ENCODE assay signal across 8 cellular contexts in genomic region chr11:57597971-57598830, GRCh38. TPM values are rescaled to one million over a fixed set of nuclear protein-coding genes. Genes with fewer than 3 reads are reported as not detected.
DNase-seq lines count a peak whose midpoint lies in the region; ATAC-seq, FAIRE-seq and TF ChIP-seq lines count a peak whose summit lies in the region.

No MANE protein-coding gene starts in this region.

- no peak for TF ChIP-seq POLR2A in esophagus squamous epithelium (IDR thresholded peaks at IDR 0.05)

- H3K27me3 ChIP-seq in esophagus squamous epithelium: no peaks in the 10 kb centered on the region

- peak overlapping the region; percentile 12 for H3K4me3 Mint-ChIP-seq in activated naive CD8-positive, alpha-beta T cell treated with anti-CD3 and anti-CD28 coated beads, Interleukin-2, amount 10 ng/mL, durations not matched to agents 7 days and 5 days
- no peak overlapping the region for H3K4me3 Mint-ChIP-seq in activated naive CD8-positive, alpha-beta T cell treated with anti-CD3 and anti-CD28 coated beads for 36 hours

- H3K4me1 Mint-ChIP-seq in activated naive CD8-positive, alpha-beta T cell treated with anti-CD3 and anti-CD28 coated beads, Interleukin-2, amount 10 ng/mL, durations not matched to agents 7 days and 5 days: peaks cover 2% of the 10 kb centered on the region
- H3K4me1 Mint-ChIP-seq in activated naive CD8-positive, alpha-beta T cell treated with anti-CD3 and anti-CD28 coated beads for 36 hours: no peaks in the 10 kb centered on the region

- no peak for TF ChIP-seq CTCF in esophagus squamous epithelium (IDR thresholded peaks at IDR 0.05)
- no peak for TF ChIP-seq CTCF in mucosa of descending colon (IDR thresholded peaks at IDR 0.05)

- H3K27ac ChIP-seq in esophagus squamous epithelium: peak overlapping the region; percentile 80 to 97 (median 92)

- no peak for ATAC-seq in activated naive CD8-positive, alpha-beta T cell treated with anti-CD3 and anti-CD28 coated beads, Interleukin-2, amount 10 ng/mL, durations not matched to agents 7 days and 5 days (ENCODE audit: low read depth)
- peak; percentile 82 for ATAC-seq in mucosa of descending colon
- ATAC-seq in activated CD4-positive, CD25-positive, alpha-beta regulatory T cell treated with anti-CD3 and anti-CD28 coated beads, Interleukin-2, amount 50 U/mL, for 24 hours: no peak

- H3K4me1 ChIP-seq in esophagus squamous epithelium (peaks cover 6 to 35% (median 11%) of the 10 kb centered on the region in 3 donors), mucosa of descending colon (ENCODE audit: low read depth) (peaks cover 2% of the 10 kb centered on the region)

- H3K36me3 Mint-ChIP-seq in activated naive CD8-positive, alpha-beta T cell treated with anti-CD3 and anti-CD28 coated beads, Interleukin-2, amount 10 ng/mL, durations not matched to agents 7 days and 5 days: no peaks in the 10 kb centered on the region
- H3K36me3 Mint-ChIP-seq in activated naive CD8-positive, alpha-beta T cell treated with anti-CD3 and anti-CD28 coated beads for 36 hours: no peaks in the 10 kb centered on the region

- DNase-seq in activated naive CD8-positive, alpha-beta T cell treated with anti-CD3 and anti-CD28 coated beads, Interleukin-2, amount 10 ng/mL, durations not matched to agents 7 days and 5 days: no peak
- no peak for DNase-seq in activated naive CD8-positive, alpha-beta T cell treated with anti-CD3 and anti-CD28 coated beads for 36 hours
- DNase-seq in esophagus squamous epithelium (lab: John Stamatoyannopoulos, UW) (no peak), mucosa of descending colon (peak; percentile 45 to 71 (median 59)), urothelium cell line (ENCODE audit: low spot score) (peak; percentile 88), foreskin melanocyte (no peak), HTR-8/SVneo (ENCODE audit: insufficient read length, low spot score) (no peak)

- no peak for FAIRE-seq in urothelium cell line (lab: Jason Lieb, UNC)
- no peak for FAIRE-seq in HTR-8/SVneo (lab: Jason Lieb, UNC)

- H3K27me3 Mint-ChIP-seq in activated naive CD8-positive, alpha-beta T cell treated with anti-CD3 and anti-CD28 coated beads, Interleukin-2, amount 10 ng/mL, durations not matched to agents 7 days and 5 days: peaks cover 53% of the 10 kb centered on the region
- peaks cover 33% of the 10 kb centered on the region for H3K27me3 Mint-ChIP-seq in activated naive CD8-positive, alpha-beta T cell treated with anti-CD3 and anti-CD28 coated beads for 36 hours

- H3K36me3 ChIP-seq in esophagus squamous epithelium (no peaks in the 10 kb centered on the region), mucosa of descending colon (ENCODE audit: low read depth) (no peaks in the 10 kb centered on the region)

- H3K4me3 ChIP-seq in esophagus squamous epithelium (peak overlapping the region; percentile 37 to 70 (median 62)), mucosa of descending colon (no peak overlapping the region)

- H3K9me3 ChIP-seq in esophagus squamous epithelium (no peaks in the 10 kb centered on the region), mucosa of descending colon (no peaks in the 10 kb centered on the region)

- intact Hi-C loops in esophagus squamous epithelium (cut with DNase I) (no loop called here), mucosa of descending colon (cut with DNase I, micrococcal nuclease) (no loop called here)

- POLR2A ChIA-PET in activated naive CD8-positive, alpha-beta T cell treated with anti-CD3 and anti-CD28 coated beads, Interleukin-2, amount 10 ng/mL, durations not matched to agents 7 days and 5 days (lab: Charles Lee): interaction anchor here (0.6 kb wide), 1 partner anchor 38 kb away, joined by 5 read pairs; no protein-coding TSS in a partner anchor

- no peak overlapping the region for H3K27ac Mint-ChIP-seq in activated naive CD8-positive, alpha-beta T cell treated with anti-CD3 and anti-CD28 coated beads, Interleukin-2, amount 10 ng/mL, durations not matched to agents 7 days and 5 days
- H3K27ac Mint-ChIP-seq in activated naive CD8-positive, alpha-beta T cell treated with anti-CD3 and anti-CD28 coated beads for 36 hours: no peak overlapping the region

- no peaks in the 10 kb centered on the region for H3K9me3 Mint-ChIP-seq in activated naive CD8-positive, alpha-beta T cell treated with anti-CD3 and anti-CD28 coated beads, Interleukin-2, amount 10 ng/mL, durations not matched to agents 7 days and 5 days
- no peaks in the 10 kb centered on the region for H3K9me3 Mint-ChIP-seq in activated naive CD8-positive, alpha-beta T cell treated with anti-CD3 and anti-CD28 coated beads for 36 hours

- WGBS in esophagus squamous epithelium, 2 donors: 0 to 12% methylated on average over 2 to 19 of the region's 32 CpGs

RNA-seq across cellular contexts. Expression of gene SERPING1, which starts 0.7 kb away (rescaled TPM):
- total RNA-seq in activated naive CD8-positive, alpha-beta T cell treated with anti-CD3 and anti-CD28 coated beads, Interleukin-2, amount 10 ng/mL, durations not matched to agents 7 days and 5 days: under 1 TPM; 0.45 to 0.61 TPM
- under 1 TPM; 0.41 to 0.68 TPM for total RNA-seq in activated naive CD8-positive, alpha-beta T cell treated with anti-CD3 and anti-CD28 coated beads for 36 hours
- total RNA-seq in esophagus squamous epithelium (100 to 1,000 TPM in 2 of 4 donors, 10 to 100 TPM in 1, 1 to 10 TPM in 1; 9.6 to 376 (median 78.4) TPM), mucosa of descending colon (100 to 1,000 TPM in 2 of 3 donors, 10 to 100 TPM in 1; 31.0 to 224 (median 112) TPM)

RNA-seq across cellular contexts. Expression of gene UBE2L6, which starts 30.7 kb away (rescaled TPM):
- total RNA-seq in activated naive CD8-positive, alpha-beta T cell treated with anti-CD3 and anti-CD28 coated beads, Interleukin-2, amount 10 ng/mL, durations not matched to agents 7 days and 5 days: 100 to 1,000 TPM; 220 to 221 TPM
- total RNA-seq in activated naive CD8-positive, alpha-beta T cell treated with anti-CD3 and anti-CD28 coated beads for 36 hours: 100 to 1,000 TPM; 200 to 208 TPM
- total RNA-seq in esophagus squamous epithelium (10 to 100 TPM; 11.0 to 46.4 (median 22.0) TPM), mucosa of descending colon (10 to 100 TPM; 26.1 to 57.3 (median 53.9) TPM)

RNA-seq across cellular contexts. Expression of gene YPEL4, which starts 51.5 kb away (rescaled TPM):
- 1 to 10 TPM; 6.9 to 7.1 TPM for total RNA-seq in activated naive CD8-positive, alpha-beta T cell treated with anti-CD3 and anti-CD28 coated beads, Interleukin-2, amount 10 ng/mL, durations not matched to agents 7 days and 5 days
- total RNA-seq in activated naive CD8-positive, alpha-beta T cell treated with anti-CD3 and anti-CD28 coated beads for 36 hours: under 1 TPM; 0.38 to 0.56 TPM
- total RNA-seq in esophagus squamous epithelium (under 1 TPM in 2 of 4 donors, not detected in 2; 0.56 to 0.95 TPM), mucosa of descending colon (1 to 10 TPM in 1 of 3 donors, under 1 TPM in 2; 0.39 to 2.4 (median 0.58) TPM)

RNA-seq across cellular contexts. Expression of gene CLP1, which starts 59.4 kb away (rescaled TPM):
- total RNA-seq in activated naive CD8-positive, alpha-beta T cell treated with anti-CD3 and anti-CD28 coated beads, Interleukin-2, amount 10 ng/mL, durations not matched to agents 7 days and 5 days: 10 to 100 TPM; 17.3 to 18.2 TPM
- 10 to 100 TPM; 22.0 to 22.2 TPM for total RNA-seq in activated naive CD8-positive, alpha-beta T cell treated with anti-CD3 and anti-CD28 coated beads for 36 hours
- 10 to 100 TPM in 3 of 4 donors, 1 to 10 TPM in 1; 9.5 to 26.6 (median 14.7) TPM for total RNA-seq in esophagus squamous epithelium
- 10 to 100 TPM; 10.0 to 13.1 (median 10.9) TPM for total RNA-seq in mucosa of descending colon

Comparison
In these comparisons a context has a peak if more than half of its experiments do, and no peak if none do; other contexts are left out.
1. DNase-seq: peak in mucosa of descending colon (3 of 3) and urothelium cell line (single experiment); none in activated naive CD8-positive, alpha-beta T cell treated with anti-CD3 and anti-CD28 coated beads, Interleukin-2, amount 10 ng/mL, durations not matched to agents 7 days and 5 days (single experiment), activated naive CD8-positive, alpha-beta T cell treated with anti-CD3 and anti-CD28 coated beads for 36 hours (single experiment), esophagus squamous epithelium (single experiment), foreskin melanocyte (single experiment) and HTR-8/SVneo (single experiment).
2. RNA of gene SERPING1, which starts 0.7 kb away (total RNA-seq): 9.6 to 376 TPM in esophagus squamous epithelium and 31.0 to 224 TPM in mucosa of descending colon; 0.41 to 0.68 TPM in activated naive CD8-positive, alpha-beta T cell treated with anti-CD3 and anti-CD28 coated beads for 36 hours and 0.45 to 0.61 TPM in activated naive CD8-positive, alpha-beta T cell treated with anti-CD3 and anti-CD28 coated beads, Interleukin-2, amount 10 ng/mL, durations not matched to agents 7 days and 5 days; every median in the first group is over 4 times any median in the second.